20 cellular contexts compared by ENCODE assay signal in the genomic region with DNA sequence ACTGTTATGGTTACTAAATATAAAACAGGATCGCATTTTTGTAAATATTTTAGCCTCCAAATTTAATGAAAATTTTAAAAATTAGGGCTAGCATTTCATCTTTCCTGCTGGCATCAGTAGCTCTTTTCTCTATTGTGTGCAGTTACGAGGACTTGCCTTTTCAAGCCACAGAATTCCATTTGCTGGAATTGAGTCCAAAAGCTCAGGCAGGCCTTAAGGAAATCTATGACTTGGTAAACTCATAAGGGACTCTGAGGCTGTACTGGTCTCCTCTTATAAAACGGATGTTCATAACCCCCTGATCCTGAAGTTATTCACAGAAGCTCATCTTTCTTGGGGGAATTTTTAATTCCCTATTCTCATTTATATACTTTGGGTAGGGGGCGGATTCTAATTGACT. TPM values are rescaled to one million over a fixed set of nuclear protein-coding genes. Genes with fewer than 3 reads are reported as not detected.
DNase-seq lines count a peak whose midpoint lies in the region; ATAC-seq and TF ChIP-seq lines count a peak whose summit lies in the region.
"Had no signal": no experiment of that assay in that cellular context is flagged by ENCODE, and none has a peak within 500 bp of the region (broad histone marks: within the 10 kb centered on the region; RNA-seq: fewer than 3 reads in every experiment).

No MANE protein-coding gene starts in this region.

- H3K4me1 ChIP-seq in GM23338 (ENCODE audit: insufficient read depth) (no peaks in the 10 kb centered on the region), RWPE2 (ENCODE audit: insufficient read depth, poor library complexity, severe bottlenecking) (peaks cover 42% of the 10 kb centered on the region), muscle layer of duodenum (ENCODE audit: control insufficient read depth in 1 of 2, insufficient read depth in 2 of 2, low read length in 2 of 2) (peaks cover 0 to 6% of the 10 kb centered on the region in 2 donors), Caco-2 (peaks cover 26% of the 10 kb centered on the region)
- H3K4me1 ChIP-seq: parathyroid adenoma had no signal

- H3K4me3 Mint-ChIP-seq in GM23338 (no peak overlapping the region), Caco-2 (ENCODE audit: unreplicated experiment) (no peak overlapping the region)
- no peak overlapping the region for H3K4me3 Mint-ChIP-seq in activated T-helper 2 cell treated with anti-CD3 and anti-CD28 coated beads, Interferon-gamma antibody, Interleukin-2, Interleukin-4, amounts not matched to agents 10 μg/mL and 5 μg/mL and 100 μg/mL, durations not matched to agents 14 hours and 24 hours and 36 hours (ENCODE audit: low read depth)
- H3K4me3 Mint-ChIP-seq: activated CD4-positive, alpha-beta T cell treated with anti-CD3 and anti-CD28 coated beads, Interleukin-2, amount 10 ng/mL, durations not matched to agents 24 days and 14 days; stimulated activated naive CD8-positive, alpha-beta T cell treated with anti-CD3 and anti-CD28 coated beads, Interleukin-15, amount 100 ng/mL, for 72 hours; T-cell had no signal

- no peaks in the 10 kb centered on the region for H3F3A ChIP-seq in GM23338 (replicated peaks; ENCODE audit: low read depth)

- no peak for ATAC-seq in GM23338
- no peak for ATAC-seq in RWPE2 (ENCODE audit: low read depth)
- ATAC-seq: left ventricle myocardium superior; stimulated activated naive CD8-positive, alpha-beta T cell treated with anti-CD3 and anti-CD28 coated beads, Interleukin-15, amount 100 ng/mL, for 72 hours; T-cell had no signal

- peaks cover 4% of the 10 kb centered on the region; the same call in 2 of the 3 replicates for H3K4me1 Mint-ChIP-seq in GM23338
- peaks cover 13% of the 10 kb centered on the region for H3K4me1 Mint-ChIP-seq in activated T-helper 2 cell treated with anti-CD3 and anti-CD28 coated beads, Interferon-gamma antibody, Interleukin-2, Interleukin-4, amounts not matched to agents 10 μg/mL and 5 μg/mL and 100 μg/mL, durations not matched to agents 14 hours and 24 hours and 36 hours (ENCODE audit: low read depth)
- H3K4me1 Mint-ChIP-seq in Caco-2 (ENCODE audit: low read depth, unreplicated experiment) = peaks cover 24% of the 10 kb centered on the region
- H3K4me1 Mint-ChIP-seq: stimulated activated naive CD8-positive, alpha-beta T cell treated with anti-CD3 and anti-CD28 coated beads, Interleukin-15, amount 100 ng/mL, for 72 hours; T-cell had no signal

- H3K27ac Mint-ChIP-seq in GM23338 (no peak overlapping the region), Caco-2 (ENCODE audit: unreplicated experiment) (no peak overlapping the region)
- no peak overlapping the region for H3K27ac Mint-ChIP-seq in activated T-helper 2 cell treated with anti-CD3 and anti-CD28 coated beads, Interferon-gamma antibody, Interleukin-2, Interleukin-4, amounts not matched to agents 10 μg/mL and 5 μg/mL and 100 μg/mL, durations not matched to agents 14 hours and 24 hours and 36 hours
- H3K27ac Mint-ChIP-seq: activated CD4-positive, alpha-beta T cell treated with anti-CD3 and anti-CD28 coated beads, Interleukin-2, amount 10 ng/mL, durations not matched to agents 24 days and 14 days; stimulated activated naive CD8-positive, alpha-beta T cell treated with anti-CD3 and anti-CD28 coated beads, Interleukin-15, amount 100 ng/mL, for 72 hours; T-cell had no signal

- H3K27me3 ChIP-seq in GM23338 (ENCODE audit: insufficient read depth) = no peaks in the 10 kb centered on the region
- no peaks in the 10 kb centered on the region for H3K27me3 ChIP-seq in RWPE2 (ENCODE audit: insufficient read depth, poor library complexity, severe bottlenecking)
- no peaks in the 10 kb centered on the region for H3K27me3 ChIP-seq in muscle layer of duodenum (ENCODE audit: low read depth, low read length)
- no peaks in the 10 kb centered on the region for H3K27me3 ChIP-seq in Caco-2 (replicated peaks; ENCODE audit: control insufficient read depth, insufficient read depth, low read length)

- H3K36me3 ChIP-seq in GM23338 (ENCODE audit: insufficient read depth) = no peaks in the 10 kb centered on the region
- H3K36me3 ChIP-seq in RWPE2 (ENCODE audit: low read depth) = no peaks in the 10 kb centered on the region
- H3K36me3 ChIP-seq in muscle layer of duodenum (ENCODE audit: control insufficient read depth in 1 of 2, insufficient read depth in 2 of 2, low read length in 2 of 2) = no peaks in the 10 kb centered on the region
- H3K36me3 ChIP-seq in Caco-2 (ENCODE audit: control insufficient read depth, insufficient read depth, low read length) = no peaks in the 10 kb centered on the region

- H3K9me3 Mint-ChIP-seq in GM23338 (no peaks in the 10 kb centered on the region), Caco-2 (ENCODE audit: unreplicated experiment) (no peaks in the 10 kb centered on the region)
- no peaks in the 10 kb centered on the region for H3K9me3 Mint-ChIP-seq in activated T-helper 2 cell treated with anti-CD3 and anti-CD28 coated beads, Interferon-gamma antibody, Interleukin-2, Interleukin-4, amounts not matched to agents 10 μg/mL and 5 μg/mL and 100 μg/mL, durations not matched to agents 14 hours and 24 hours and 36 hours
- H3K9me3 Mint-ChIP-seq: activated CD4-positive, alpha-beta T cell treated with anti-CD3 and anti-CD28 coated beads, Interleukin-2, amount 10 ng/mL, durations not matched to agents 24 days and 14 days; stimulated activated naive CD8-positive, alpha-beta T cell treated with anti-CD3 and anti-CD28 coated beads, Interleukin-15, amount 100 ng/mL, for 72 hours; T-cell had no signal

- H3K36me3 Mint-ChIP-seq in GM23338 (ENCODE audit: low read depth) (no peaks in the 10 kb centered on the region), Caco-2 (ENCODE audit: insufficient read depth, unreplicated experiment) (peaks cover 4% of the 10 kb centered on the region)
- H3K36me3 Mint-ChIP-seq in activated T-helper 2 cell treated with anti-CD3 and anti-CD28 coated beads, Interferon-gamma antibody, Interleukin-2, Interleukin-4, amounts not matched to agents 10 μg/mL and 5 μg/mL and 100 μg/mL, durations not matched to agents 14 hours and 24 hours and 36 hours (ENCODE audit: low read depth) = no peaks in the 10 kb centered on the region
- H3K36me3 Mint-ChIP-seq: T-cell had no signal

- H3K4me2 ChIP-seq in GM23338 = no peak overlapping the region

- 0 out of 2 replicates have a peak overlapping the region, but pooled peaks have one; percentile 1 for H2AFZ ChIP-seq in GM23338
- H2AFZ ChIP-seq: parathyroid adenoma had no signal

- TF ChIP-seq CTCF in GM23338 (conservative IDR thresholded peaks at IDR 0.05; ENCODE audit: low read depth in 2 of 2) (no peak), RWPE2 (IDR thresholded peaks at IDR 0.05; ENCODE audit: poor library complexity, severe bottlenecking) (no peak), Caco-2 (IDR thresholded peaks at IDR 0.05; ENCODE audit: insufficient read depth in 1 of 2, low read depth in 1 of 2, low read length in 1 of 2, severe bottlenecking in 1 of 2, unreplicated experiment in 1 of 2) (no peak)

- no TSS peak for BruUV-seq in Caco-2 (replicated peaks; lab: Mats Ljungman, UMichigan)

- H3K4me3 ChIP-seq in GM23338 (no peak overlapping the region), RWPE2 (ENCODE audit: severe bottlenecking) (no peak overlapping the region), muscle layer of duodenum (ENCODE audit: low read depth in 1 of 2, low read length in 2 of 2) (no peak overlapping the region), Caco-2 (ENCODE audit: low read depth, low read length) (no peak overlapping the region)

- no peak for DNase-seq in GM23338 (ENCODE audit: low spot score)
- DNase-seq in RWPE2 (ENCODE audit: low spot score) = no peak
- DNase-seq in epithelial cell of prostate (ENCODE audit: low read depth, low spot score) = no peak
- no peak for DNase-seq in activated T-helper 2 cell treated with anti-CD3 and anti-CD28 coated beads, Interferon-gamma antibody, Interleukin-2, Interleukin-4, amounts not matched to agents 10 μg/mL and 5 μg/mL and 100 μg/mL, durations not matched to agents 14 hours and 24 hours and 36 hours (ENCODE audit: low spot score)
- no peak for DNase-seq in Caco-2
- DNase-seq in SHP77 treated with DMSO at 0.1 percent for 48 hours (lab: John Stamatoyannopoulos, UW) = no peak
- DNase-seq in HCEC 1CT = no peak
- DNase-seq: activated CD8-positive, alpha-beta memory T cell treated with anti-CD3 and anti-CD28 coated beads, Interleukin-2, amount 50 U/mL, for 4 hours; activated gamma-delta T cell treated with Interleukin-2 at 50 U/mL for 16 hours; AML-193; amniotic stem cell; left ventricle myocardium superior; NCI-H1105 treated with DMSO at 0.1 percent for 48 hours; NCI-H2171; stimulated activated CD4-positive, alpha-beta T cell treated with anti-CD3 and anti-CD28 coated beads, Interleukin-2, amount 100 ng/mL, for 24 hours; stimulated activated naive CD8-positive, alpha-beta T cell treated with anti-CD3 and anti-CD28 coated beads, Interleukin-15, amount 100 ng/mL, for 72 hours; T-cell had no signal

- no peaks in the 10 kb centered on the region for H3K9me3 ChIP-seq in RWPE2 (ENCODE audit: severe bottlenecking)
- H3K9me3 ChIP-seq in muscle layer of duodenum (ENCODE audit: control insufficient read depth in 1 of 2, low read length in 2 of 2) = no peaks in the 10 kb centered on the region
- H3K9me3 ChIP-seq in Caco-2 = no peaks in the 10 kb centered on the region

- H3K27ac ChIP-seq in GM23338 (ENCODE audit: low read depth) (no peak overlapping the region), RWPE2 (ENCODE audit: poor library complexity, severe bottlenecking) (peak overlapping the region; percentile 74), epithelial cell of prostate (peak overlapping the region; percentile 92), muscle layer of duodenum (ENCODE audit: low read length) (peak overlapping the region; percentile 10)
- H3K27ac ChIP-seq: parathyroid adenoma had no signal

- no peaks in the 10 kb centered on the region for H3K79me2 ChIP-seq in GM23338 (replicated peaks; ENCODE audit: insufficient read depth)
- H3K79me2 ChIP-seq: parathyroid adenoma had no signal

- POLR2A ChIA-PET in Caco-2 (lab: Charles Lee) = no interaction called here

- H3K27me3 Mint-ChIP-seq in GM23338 (ENCODE audit: insufficient read depth, low read depth, poor library complexity) (peaks cover 7% of the 10 kb centered on the region), Caco-2 (ENCODE audit: insufficient read depth, unreplicated experiment) (no peaks in the 10 kb centered on the region)
- H3K27me3 Mint-ChIP-seq in activated T-helper 2 cell treated with anti-CD3 and anti-CD28 coated beads, Interferon-gamma antibody, Interleukin-2, Interleukin-4, amounts not matched to agents 10 μg/mL and 5 μg/mL and 100 μg/mL, durations not matched to agents 14 hours and 24 hours and 36 hours (ENCODE audit: low read depth) = peaks cover 10% of the 10 kb centered on the region

- CTCF ChIA-PET in Caco-2 (lab: Charles Lee) = interaction anchor here (0.6 kb wide), 1 partner anchor 43 kb away, joined by 3 read pairs; no protein-coding TSS in a partner anchor

- H3K9me2 ChIP-seq in GM23338 (ENCODE audit: insufficient read depth) = peaks cover 4% of the 10 kb centered on the region; the same call in 1 of the 2 replicates

- no peaks in the 10 kb centered on the region for H4K20me1 ChIP-seq in GM23338 (replicated peaks; ENCODE audit: insufficient read depth)

- intact Hi-C loops in activated T-helper 2 cell treated with anti-CD3 and anti-CD28 coated beads, Interferon-gamma antibody, Interleukin-2, Interleukin-4, amounts not matched to agents 10 μg/mL and 5 μg/mL and 100 μg/mL, durations not matched to agents 14 hours and 24 hours and 36 hours (cut with micrococcal nuclease) = no loop called here
- intact Hi-C loops in Caco-2 (cut with micrococcal nuclease; ENCODE audit: unreplicated experiment) = no loop called here

RNA-seq across cellular contexts. Expression of gene ANKRA2, which starts 23.5 kb away (rescaled TPM):
- 13.1 and 28.7 TPM in 2 replicates for total RNA-seq in GM23338 (2014; rRNA removed; shearing (Covaris generic))
- 15.3 and 18.7 TPM in 2 replicates for polyA plus RNA-seq in GM23338 (2016; fragmentation: Nextera tagmentation; extraction: Ambion mirVana)
- 18.7 and 19.6 TPM in 2 replicates for total RNA-seq in activated T-helper 2 cell treated with anti-CD3 and anti-CD28 coated beads, Interferon-gamma antibody, Interleukin-2, Interleukin-4, amounts not matched to agents 10 μg/mL and 5 μg/mL and 100 μg/mL, durations not matched to agents 14 hours and 24 hours and 36 hours
- total RNA-seq in Caco-2 (2022) = 9.2 and 10.2 TPM in 2 replicates

RNA-seq across cellular contexts. Expression of gene UTP15, which starts 23.6 kb away (rescaled TPM):
- total RNA-seq in GM23338 (2014; rRNA removed; shearing (Covaris generic)) = 33.9 and 59.0 TPM in 2 replicates
- 13.4 and 16.5 TPM in 2 replicates for polyA plus RNA-seq in GM23338 (2016; fragmentation: Nextera tagmentation; extraction: Ambion mirVana)
- total RNA-seq in activated T-helper 2 cell treated with anti-CD3 and anti-CD28 coated beads, Interferon-gamma antibody, Interleukin-2, Interleukin-4, amounts not matched to agents 10 μg/mL and 5 μg/mL and 100 μg/mL, durations not matched to agents 14 hours and 24 hours and 36 hours = 46.0 and 47.0 TPM in 2 replicates
- total RNA-seq in Caco-2 (2022) = 29.1 and 33.0 TPM in 2 replicates

RNA-seq across cellular contexts. Expression of gene BTF3, which starts 43.7 kb away (rescaled TPM):
- 472 and 506 TPM in 2 replicates for total RNA-seq in GM23338 (2014; rRNA removed; shearing (Covaris generic))
- polyA plus RNA-seq in GM23338 (2016; fragmentation: Nextera tagmentation; extraction: Ambion mirVana) = 1,033 and 1,148 TPM in 2 replicates
- 967 and 969 TPM in 2 replicates for total RNA-seq in activated T-helper 2 cell treated with anti-CD3 and anti-CD28 coated beads, Interferon-gamma antibody, Interleukin-2, Interleukin-4, amounts not matched to agents 10 μg/mL and 5 μg/mL and 100 μg/mL, durations not matched to agents 14 hours and 24 hours and 36 hours
- 653 and 704 TPM in 2 replicates for total RNA-seq in Caco-2 (2022)
